Comparison of ENCODE assay signal across 8 cellular contexts in the genomic region with DNA sequence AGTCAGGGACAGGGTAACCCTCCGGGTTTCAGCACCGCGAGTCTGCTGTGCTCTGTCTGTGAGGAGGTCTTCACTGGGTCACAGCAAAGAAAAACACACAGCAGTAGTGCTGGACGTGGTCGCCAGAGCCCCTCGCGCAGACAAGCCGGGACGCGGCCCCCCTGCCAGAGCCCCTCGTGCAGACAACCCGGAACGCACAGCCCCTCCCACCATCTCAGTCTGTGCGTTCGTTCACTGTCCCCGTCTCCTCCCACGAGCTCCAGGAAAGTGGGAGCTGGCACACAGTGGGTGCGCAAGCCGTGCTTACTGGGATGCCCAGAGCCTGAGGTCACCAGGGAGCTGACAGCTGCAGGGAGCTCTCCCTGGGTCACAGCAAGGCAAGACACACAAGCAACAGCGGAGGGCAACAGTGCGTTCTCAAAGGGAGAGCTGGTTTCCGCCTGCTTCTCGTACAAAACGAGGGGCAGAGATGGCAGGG. TPM values are rescaled to one million over a fixed set of nuclear protein-coding genes. Genes with fewer than 3 reads are reported as not detected.
A peak's percentile ranks its signal among the peaks of the same experiment; 100 is the strongest.
DNase-seq lines count a peak whose midpoint lies in the region; ATAC-seq, FAIRE-seq and TF ChIP-seq lines count a peak whose summit lies in the region.
"Had no signal": no experiment of that assay in that cellular context is flagged by ENCODE, and none has a peak within 500 bp of the region (broad histone marks: within the 10 kb centered on the region; RNA-seq: fewer than 3 reads in every experiment).

No MANE protein-coding gene starts in this region.

- no peaks in the 10 kb centered on the region for H3K9me2 ChIP-seq in GM23338 (ENCODE audit: insufficient read depth)

- peaks cover 12% of the 10 kb centered on the region for H3K27me3 ChIP-seq in GM23338 (ENCODE audit: insufficient read depth)
- H3K27me3 ChIP-seq in HepG2 (ENCODE audit: control insufficient read depth in 1 of 2, insufficient read depth in 2 of 2, low read length in 2 of 2) = peaks cover 4 to 26% of the 10 kb centered on the region in 2 experiments
- peaks cover 29 to 49% of the 10 kb centered on the region in 2 donors for H3K27me3 ChIP-seq in stomach smooth muscle (ENCODE audit: control insufficient read depth in 1 of 2, insufficient read depth in 2 of 2, low read length in 2 of 2)

- H4K20me1 ChIP-seq in GM23338 (replicated peaks; ENCODE audit: insufficient read depth) (peaks cover 2% of the 10 kb centered on the region; the same call in 1 of the 2 replicates), HepG2 (ENCODE audit: insufficient read depth, low read length) (0 out of 2 replicates have a peak, but pooled peaks cover 2% of the 10 kb centered on the region)

- H3K4me3 ChIP-seq in GM23338 (peak overlapping the region; percentile 54), HepG2 (replicated peaks in 1 of 3; ENCODE audit: insufficient read depth in 1 of 3, low read depth in 2 of 3, low read length in 3 of 3) (no peak overlapping the region; a peak in 1 of 6 replicates), stomach smooth muscle (ENCODE audit: low read length in 2 of 2) (peak overlapping the region; percentile 43 to 58)

- H3K4me2 ChIP-seq in GM23338 (peak overlapping the region; percentile 88), HepG2 (ENCODE audit: low read depth, low read length) (peak overlapping the region; percentile 55; the same call in 1 of the 2 replicates)

- TF ChIP-seq POLR2A in HepG2 (IDR thresholded peaks at IDR 0.05; ENCODE audit: insufficient read depth in 1 of 2, low read depth in 2 of 2, low read length in 2 of 2) = no peak

- DNase-seq in GM23338 (ENCODE audit: low spot score) (no peak), astrocyte of the hippocampus (ENCODE audit: low read depth, low spot score) (peak; percentile 33), HepG2 (ENCODE audit: low spot score) (no peak), hippocampal formation (lab: John Stamatoyannopoulos, UW) (no peak), NCI-H2227 (lab: John Stamatoyannopoulos, UW; ENCODE audit: unreplicated experiment) (no peak)

- no peak for TF ChIP-seq CTCF in GM23338 (conservative IDR thresholded peaks at IDR 0.05; ENCODE audit: low read depth in 2 of 2)
- TF ChIP-seq CTCF in HepG2 (CRISPR knock-in tag; IDR thresholded peaks at IDR 0.05) = peak; percentile 22

- no TSS peak for BruUV-seq in HepG2 (replicated peaks; lab: Mats Ljungman, UMichigan)

- CTCF ChIA-PET in HepG2 (lab: Yijun Ruan, JAX; ENCODE audit: low intra/inter-chr PET ratio, low total read pairs) = no interaction called here

- peaks cover 8% of the 10 kb centered on the region for H3F3A ChIP-seq in GM23338 (replicated peaks; ENCODE audit: low read depth)

- H3K4me1 ChIP-seq in GM23338 (ENCODE audit: insufficient read depth) (peaks cover 16% of the 10 kb centered on the region), HepG2 (ENCODE audit: insufficient read depth, low read length) (peaks cover 41% of the 10 kb centered on the region), stomach smooth muscle (ENCODE audit: control insufficient read depth, insufficient read depth, low read length) (peaks cover 32% of the 10 kb centered on the region)

- peak overlapping the region; percentile 26; the same call in 1 of the 3 replicates for H3K4me3 Mint-ChIP-seq in GM23338

- peaks cover 28% of the 10 kb centered on the region for H3K9me3 Mint-ChIP-seq in GM23338

- H3K9me3 ChIP-seq in HepG2 (ENCODE audit: low read length) (no peaks in the 10 kb centered on the region), stomach smooth muscle (ENCODE audit: control insufficient read depth in 2 of 2, low read length in 2 of 2) (no peaks in the 10 kb centered on the region)

- in situ Hi-C loops in HepG2 (cut with HindIII; ENCODE audit: extremely low pct_ligation_motif_present, low pct_unique_long_range_greater_than_20kb) = no loop called here

- FAIRE-seq in HepG2 (lab: Jason Lieb, UNC) = no peak
- FAIRE-seq: G401.6 had no signal

- H3K79me2 ChIP-seq in GM23338 (replicated peaks; ENCODE audit: insufficient read depth) (no peaks in the 10 kb centered on the region), HepG2 (ENCODE audit: insufficient read depth, low read length) (no peaks in the 10 kb centered on the region)

- peaks cover 29% of the 10 kb centered on the region for H3K4me1 Mint-ChIP-seq in GM23338

- H3K36me3 Mint-ChIP-seq in GM23338 (ENCODE audit: low read depth) = peaks cover 18% of the 10 kb centered on the region

- intact Hi-C loops in HepG2 (cut with micrococcal nuclease; ENCODE audit: unreplicated experiment) = no loop called here

- H3K9ac ChIP-seq in HepG2 (ENCODE audit: insufficient read depth, low read depth, low read length) (no peak overlapping the region), stomach smooth muscle (ENCODE audit: low read length in 2 of 2) (no peak overlapping the region)

- POLR2A ChIA-PET in HepG2 (lab: Yijun Ruan, JAX) = no interaction called here

- no peak overlapping the region for H3K27ac ChIP-seq in GM23338 (ENCODE audit: low read depth)
- no peak overlapping the region for H3K27ac ChIP-seq in HepG2 (ENCODE audit: extremely low read length, insufficient read depth, low read length)
- H3K27ac ChIP-seq in stomach smooth muscle (ENCODE audit: low read length) = no peak overlapping the region

- ATAC-seq in GM23338 = peak; percentile 3
- ATAC-seq in HepG2 = peak; percentile 19; the same call in 2 of the 3 replicates
- no peak for ATAC-seq in HG03280 (IDR thresholded peaks at IDR 0.05; ENCODE audit: unreplicated experiment)

- no peak overlapping the region for H3K27ac Mint-ChIP-seq in GM23338

- no peak for TF ChIP-seq RAD21 in HepG2 (CRISPR knock-in tag; IDR thresholded peaks at IDR 0.05)

- TF ChIP-seq EP300 in HepG2 (IDR thresholded peaks at IDR 0.05; ENCODE audit: low read depth in 2 of 2, low read length in 2 of 2) = no peak
- no peak for TF ChIP-seq EP300 in HepG2 (CRISPR knock-in tag; IDR thresholded peaks at IDR 0.05; ENCODE audit: borderline replicate concordance)

- H3K36me3 ChIP-seq in GM23338 (ENCODE audit: insufficient read depth) (no peaks in the 10 kb centered on the region), HepG2 (replicated peaks in 1 of 2; ENCODE audit: control insufficient read depth in 1 of 2, insufficient read depth in 2 of 2, low read length in 2 of 2) (no peaks in the 10 kb centered on the region), stomach smooth muscle (ENCODE audit: control insufficient read depth in 2 of 2, insufficient read depth in 2 of 2, low read length in 2 of 2) (no peaks in the 10 kb centered on the region)

- WGBS in HepG2 (ENCODE audit: low lambda C conversion rate) = no CpG with 5 or more reads among the region's 24 CpGs

- H3K27me3 Mint-ChIP-seq in GM23338 (ENCODE audit: insufficient read depth, low read depth, poor library complexity) = peaks cover 25% of the 10 kb centered on the region

- H2AFZ ChIP-seq in GM23338 (no peak overlapping the region), HepG2 (ENCODE audit: low read length) (no peak overlapping the region)

RNA-seq across cellular contexts. Expression of gene PLPP2, which starts 3.2 kb away (rescaled TPM):
- total RNA-seq in GM23338 (2014; rRNA removed; shearing (Covaris generic)) = 75.8 and 82.6 TPM in 2 replicates
- polyA plus RNA-seq in GM23338 (2016; fragmentation: Nextera tagmentation; extraction: Ambion mirVana) = 52.9 and 58.3 TPM in 2 replicates
- total RNA-seq in HepG2 (2016; rRNA removed; fragmentation: Illumina TruSeq; extraction: Trizol) = not detected in 2 replicates
- not detected in 2 replicates for total RNA-seq in HepG2 (2016; cell fraction: cytosol; rRNA removed; fragmentation: Illumina TruSeq; extraction: Trizol; ENCODE audit: low read depth)
- total RNA-seq in HepG2 (2016; cell fraction: insoluble cytoplasmic fraction; rRNA removed; fragmentation: Illumina TruSeq; extraction: Trizol) = not detected in 2 replicates
- not detected in 2 replicates for total RNA-seq in HepG2 (2016; cell fraction: membrane; rRNA removed; fragmentation: Illumina TruSeq; extraction: Trizol)
- total RNA-seq in HepG2 (2016; cell fraction: nucleus; rRNA removed; fragmentation: Illumina TruSeq; extraction: Trizol) = not detected in 2 replicates
- polyA plus RNA-seq in HepG2 (2011; rRNA removed) = not detected in 2 replicates
- polyA plus RNA-seq in HepG2 (2011; cell fraction: cytosol; rRNA removed) = 0.07 TPM in 1 of 2 replicates, not detected in the other
- polyA plus RNA-seq in HepG2 (2011; cell fraction: nucleus; rRNA removed) = 0.19 and 0.31 TPM in 2 replicates
- 0.16 TPM in 1 of 2 replicates, not detected in the other for polyA plus RNA-seq in HepG2 (2012)
- polyA plus RNA-seq in HepG2 (2016; cell fraction: cytosol; fragmentation: Illumina TruSeq; extraction: Trizol; ENCODE audit: low read depth) = not detected in 2 replicates
- polyA plus RNA-seq in HepG2 (2016; cell fraction: insoluble cytoplasmic fraction; fragmentation: Illumina TruSeq; extraction: Trizol; ENCODE audit: low read depth) = not detected in 2 replicates
- polyA plus RNA-seq in HepG2 (2016; cell fraction: membrane; fragmentation: Illumina TruSeq; extraction: Trizol; ENCODE audit: low read depth) = not detected in 2 replicates
- not detected in 2 replicates for polyA plus RNA-seq in HepG2 (2016; cell fraction: nucleus; fragmentation: Illumina TruSeq; extraction: Trizol; ENCODE audit: insufficient read depth, low read depth)
- 78.3 TPM in 1 of 2 replicates, not detected in the other for polyA minus RNA-seq in HepG2 (2011; rRNA and poly(A)+ RNA removed; ENCODE audit: low replicate concordance)
- polyA minus RNA-seq in HepG2 (2011; cell fraction: cytosol; rRNA and poly(A)+ RNA removed) = not detected in 2 replicates
- polyA minus RNA-seq in HepG2 (2011; cell fraction: nucleus; rRNA and poly(A)+ RNA removed) = not detected in 2 replicates

RNA-seq across cellular contexts. Expression of gene MIER2, which starts 50.2 kb away (rescaled TPM):
- total RNA-seq in GM23338 (2014; rRNA removed; shearing (Covaris generic)) = 37.9 and 41.3 TPM in 2 replicates
- 30.2 and 34.0 TPM in 2 replicates for polyA plus RNA-seq in GM23338 (2016; fragmentation: Nextera tagmentation; extraction: Ambion mirVana)
- total RNA-seq in HepG2 (2016; rRNA removed; fragmentation: Illumina TruSeq; extraction: Trizol) = 7.9 and 9.6 TPM in 2 replicates
- total RNA-seq in HepG2 (2016; cell fraction: cytosol; rRNA removed; fragmentation: Illumina TruSeq; extraction: Trizol; ENCODE audit: low read depth) = 11.9 and 12.6 TPM in 2 replicates
- total RNA-seq in HepG2 (2016; cell fraction: insoluble cytoplasmic fraction; rRNA removed; fragmentation: Illumina TruSeq; extraction: Trizol) = 10.4 and 13.2 TPM in 2 replicates
- 8.0 and 11.3 TPM in 2 replicates for total RNA-seq in HepG2 (2016; cell fraction: membrane; rRNA removed; fragmentation: Illumina TruSeq; extraction: Trizol)
- 8.0 and 17.5 TPM in 2 replicates for total RNA-seq in HepG2 (2016; cell fraction: nucleus; rRNA removed; fragmentation: Illumina TruSeq; extraction: Trizol)
- polyA plus RNA-seq in HepG2 (2011; rRNA removed) = 22.9 and 25.7 TPM in 2 replicates
- polyA plus RNA-seq in HepG2 (2011; cell fraction: cytosol; rRNA removed) = 8.3 and 13.6 TPM in 2 replicates
- 54.0 and 67.5 TPM in 2 replicates for polyA plus RNA-seq in HepG2 (2011; cell fraction: nucleus; rRNA removed)
- 21.3 and 21.5 TPM in 2 replicates for polyA plus RNA-seq in HepG2 (2012)
- polyA plus RNA-seq in HepG2 (2016; cell fraction: cytosol; fragmentation: Illumina TruSeq; extraction: Trizol; ENCODE audit: low read depth) = 1.2 and 1.7 TPM in 2 replicates
- 9.7 and 15.4 TPM in 2 replicates for polyA plus RNA-seq in HepG2 (2016; cell fraction: insoluble cytoplasmic fraction; fragmentation: Illumina TruSeq; extraction: Trizol; ENCODE audit: low read depth)
- polyA plus RNA-seq in HepG2 (2016; cell fraction: membrane; fragmentation: Illumina TruSeq; extraction: Trizol; ENCODE audit: low read depth) = 4.1 and 4.8 TPM in 2 replicates
- polyA plus RNA-seq in HepG2 (2016; cell fraction: nucleus; fragmentation: Illumina TruSeq; extraction: Trizol; ENCODE audit: insufficient read depth, low read depth) = 29.5 and 34.6 TPM in 2 replicates
- 39.4 and 61.2 TPM in 2 replicates for polyA minus RNA-seq in HepG2 (2011; rRNA and poly(A)+ RNA removed; ENCODE audit: low replicate concordance)
- 16.5 and 19.2 TPM in 2 replicates for polyA minus RNA-seq in HepG2 (2011; cell fraction: cytosol; rRNA and poly(A)+ RNA removed)
- polyA minus RNA-seq in HepG2 (2011; cell fraction: nucleus; rRNA and poly(A)+ RNA removed) = 37.2 and 38.9 TPM in 2 replicates

Comparison
In these comparisons a context has a peak if more than half of its experiments do, and no peak if none do; other contexts are left out.
1. H3K4me3 ChIP-seq: peak in GM23338 (single experiment) and stomach smooth muscle (2 of 2); none in HepG2 (0 of 3).
2. RNA of gene PLPP2, which starts 3.2 kb away (total RNA-seq): 75.8 to 82.6 TPM in GM23338; not detected in HepG2; every median in the first group is over 10 times any median in the second.